Comparison of ENCODE assay signal across 23 cellular contexts in genomic region chr2:36192978-36193377, GRCh38.
DNase-seq lines count a peak whose midpoint lies in the region; ATAC-seq lines count a peak whose summit lies in the region.
"Had no signal": no experiment of that assay in that cellular context is flagged by ENCODE, and none has a peak within 500 bp of the region (broad histone marks: within the 10 kb centered on the region; RNA-seq: fewer than 3 reads in every experiment).

No MANE protein-coding gene starts in this region.

- no peaks in the 10 kb centered on the region for H3K9me3 Mint-ChIP-seq in activated T-cell treated with anti-CD3 and anti-CD28 coated beads, Interleukin-2, amount 50 U/mL, for 72 hours
- H3K9me3 Mint-ChIP-seq: CD14-positive monocyte; CD4-positive, alpha-beta memory T cell; CD4-positive, CD25-positive, alpha-beta regulatory T cell; CD8-positive, alpha-beta memory T cell had no signal

- H3K27ac Mint-ChIP-seq in activated T-cell treated with anti-CD3 and anti-CD28 coated beads, Interleukin-2, amount 50 U/mL, for 72 hours = no peak overlapping the region
- H3K27ac Mint-ChIP-seq: CD14-positive monocyte; CD4-positive, alpha-beta memory T cell; CD8-positive, alpha-beta memory T cell had no signal

- H3K27me3 Mint-ChIP-seq in activated T-cell treated with anti-CD3 and anti-CD28 coated beads, Interleukin-2, amount 50 U/mL, for 72 hours (ENCODE audit: low read depth) = peaks cover 20% of the 10 kb centered on the region
- H3K27me3 Mint-ChIP-seq: CD4-positive, alpha-beta memory T cell; CD4-positive, CD25-positive, alpha-beta regulatory T cell had no signal

- H3K36me3 Mint-ChIP-seq in activated T-cell treated with anti-CD3 and anti-CD28 coated beads, Interleukin-2, amount 50 U/mL, for 72 hours (ENCODE audit: insufficient read depth in 2 of 2) = no peaks in the 10 kb centered on the region
- H3K36me3 Mint-ChIP-seq: CD14-positive monocyte; CD4-positive, alpha-beta memory T cell; CD4-positive, CD25-positive, alpha-beta regulatory T cell; CD8-positive, alpha-beta memory T cell had no signal

- peak; percentile 7 for DNase-seq in Ammon's horn (ENCODE audit: low spot score)
- no peak for DNase-seq in caudate nucleus (lab: John Stamatoyannopoulos, UW)
- no peak for DNase-seq in activated T-cell treated with anti-CD3 and anti-CD28 coated beads, Interleukin-2, amount 50 U/mL, for 72 hours
- DNase-seq in NCI-H748 treated with DMSO at 0.1 percent for 48 hours (lab: John Stamatoyannopoulos, UW) = no peak
- DNase-seq: 8988T; AML-193; BE2C; C1 segment of cervical spinal cord; CD4-positive, alpha-beta memory T cell; CD4-positive, CD25-positive, alpha-beta regulatory T cell; CD8-positive, alpha-beta memory T cell; COR-L47; DMS 273 treated with DMSO at 0.1 percent for 48 hours; DMS153; DMS53; DMS79; DND-41; EL; GDM1 had no signal

- H3K4me3 Mint-ChIP-seq in activated T-cell treated with anti-CD3 and anti-CD28 coated beads, Interleukin-2, amount 50 U/mL, for 72 hours = no peak overlapping the region
- H3K4me3 Mint-ChIP-seq: CD14-positive monocyte; CD4-positive, alpha-beta memory T cell; CD4-positive, CD25-positive, alpha-beta regulatory T cell; CD8-positive, alpha-beta memory T cell had no signal

- H3K27ac ChIP-seq in caudate nucleus (ENCODE audit: low read depth, low read length) = peak overlapping the region; percentile 7
- H3K27ac ChIP-seq: BLaER1 had no signal

- no peaks in the 10 kb centered on the region for H3K4me1 Mint-ChIP-seq in activated T-cell treated with anti-CD3 and anti-CD28 coated beads, Interleukin-2, amount 50 U/mL, for 72 hours (ENCODE audit: low read depth)
- H3K4me1 Mint-ChIP-seq: CD14-positive monocyte; CD4-positive, alpha-beta memory T cell; CD4-positive, CD25-positive, alpha-beta regulatory T cell had no signal

- ATAC-seq in activated T-cell treated with anti-CD3 and anti-CD28 coated beads, Interleukin-2, amount 50 U/mL, for 72 hours (replicated peaks in 1 of 2) = no peak
- no peak for ATAC-seq in GM19463 (IDR thresholded peaks at IDR 0.05; ENCODE audit: unreplicated experiment)
- ATAC-seq: GM12878 had no signal
